In genomic region chr19:52336976-52337375, GRCh38 we compare ENCODE assay signal across 8 cellular contexts. TPM values are rescaled to one million over a fixed set of nuclear protein-coding genes. Genes with fewer than 3 reads are reported as not detected.
A peak's percentile ranks its signal among the peaks of the same experiment; 100 is the strongest.
DNase-seq lines count a peak whose midpoint lies in the region; ATAC-seq and TF ChIP-seq lines count a peak whose summit lies in the region.

No MANE protein-coding gene starts in this region.

- peaks cover 12 to 17% of the 10 kb centered on the region in 2 donors for H3K4me1 Mint-ChIP-seq in natural killer cell treated with Interleukin-12 subunit alpha and Interleukin-12 subunit beta and Interleukin-15 and Interleukin-18, amount 100 ng/mL, for 72 hours (ENCODE audit: low read depth in 2 of 2)

- no peaks in the 10 kb centered on the region for H3K36me3 ChIP-seq in endocrine pancreas (ENCODE audit: control insufficient read depth, insufficient read depth, low read length)

- peak overlapping the region; percentile 95 for H3K4me3 Mint-ChIP-seq in natural killer cell treated with Interleukin-12 subunit alpha and Interleukin-12 subunit beta and Interleukin-15 and Interleukin-18, amount 100 ng/mL, for 72 hours

- H3K4me1 ChIP-seq in endocrine pancreas (ENCODE audit: control insufficient read depth, insufficient read depth, low read length): no peaks in the 10 kb centered on the region

- no peak for TF ChIP-seq POLR2A in NB4 (IDR thresholded peaks at IDR 0.05; ENCODE audit: extremely low read depth, insufficient read length)

- peak overlapping the region; percentile 72 to 85 for H3K27ac Mint-ChIP-seq in natural killer cell treated with Interleukin-12 subunit alpha and Interleukin-12 subunit beta and Interleukin-15 and Interleukin-18, amount 100 ng/mL, for 72 hours

- peaks cover 34% of the 10 kb centered on the region for H3K36me3 Mint-ChIP-seq in natural killer cell treated with Interleukin-12 subunit alpha and Interleukin-12 subunit beta and Interleukin-15 and Interleukin-18, amount 100 ng/mL, for 72 hours

- no peak for TF ChIP-seq CTCF in C4-2B (conservative IDR thresholded peaks at IDR 0.05)
- no peak for TF ChIP-seq CTCF in NB4 (IDR thresholded peaks at IDR 0.05; ENCODE audit: low read depth, low read length)

- no peaks in the 10 kb centered on the region for H3K27me3 ChIP-seq in endocrine pancreas (ENCODE audit: control insufficient read depth, insufficient read depth, low read length)

- H3K27me3 Mint-ChIP-seq in natural killer cell treated with Interleukin-12 subunit alpha and Interleukin-12 subunit beta and Interleukin-15 and Interleukin-18, amount 100 ng/mL, for 72 hours: no peaks in the 10 kb centered on the region

- ATAC-seq in natural killer cell treated with Interleukin-12 subunit alpha and Interleukin-12 subunit beta and Interleukin-15 and Interleukin-18, amount 100 ng/mL, for 72 hours: no peak
- ATAC-seq in GM18502 (IDR thresholded peaks at IDR 0.05; ENCODE audit: poor library complexity, unreplicated experiment): no peak
- no peak for ATAC-seq in HG02642 (IDR thresholded peaks at IDR 0.05; ENCODE audit: poor library complexity, unreplicated experiment)

- peak overlapping the region; percentile 73 for H3K27ac ChIP-seq in C4-2B

- DNase-seq in NB4 (ENCODE audit: low read depth) (peak; percentile 60), NCI-H2171 (lab: John Stamatoyannopoulos, UW) (no peak), NCI-H1417 treated with DMSO at 0.1 percent for 48 hours (lab: John Stamatoyannopoulos, UW) (no peak)
- DNase-seq in natural killer cell treated with Interleukin-12 subunit alpha and Interleukin-12 subunit beta and Interleukin-15 and Interleukin-18, amount 100 ng/mL, for 72 hours (ENCODE audit: low spot score): no peak

- no peaks in the 10 kb centered on the region for H3K9me3 ChIP-seq in endocrine pancreas (ENCODE audit: control insufficient read depth, low read length)

- H3K9ac ChIP-seq in endocrine pancreas (ENCODE audit: control insufficient read depth, insufficient read depth, low read length): peak overlapping the region; percentile 79

- H3K4me3 ChIP-seq in NB4 (ENCODE audit: low read depth, low read length) (peak overlapping the region; percentile 90), endocrine pancreas (ENCODE audit: control insufficient read depth, insufficient read depth, low read length) (peak overlapping the region; percentile 35)

- H3K9me3 Mint-ChIP-seq in natural killer cell treated with Interleukin-12 subunit alpha and Interleukin-12 subunit beta and Interleukin-15 and Interleukin-18, amount 100 ng/mL, for 72 hours: peaks cover 11% of the 10 kb centered on the region

RNA-seq across cellular contexts. Expression of gene ZNF610, which starts 0.9 kb away (rescaled TPM):
- under 1 TPM; 0.36 to 0.74 TPM for total RNA-seq in natural killer cell treated with Interleukin-12 subunit alpha and Interleukin-12 subunit beta and Interleukin-15 and Interleukin-18, amount 100 ng/mL, for 72 hours

RNA-seq across cellular contexts. Expression of gene ZNF880, which starts 32.7 kb away (rescaled TPM):
- 10 to 100 TPM in 1 of 2 donors, 1 to 10 TPM in 1; 6.1 to 13.7 TPM for total RNA-seq in natural killer cell treated with Interleukin-12 subunit alpha and Interleukin-12 subunit beta and Interleukin-15 and Interleukin-18, amount 100 ng/mL, for 72 hours

RNA-seq across cellular contexts. Expression of gene ZNF480, which starts 40.0 kb away (rescaled TPM):
- total RNA-seq in natural killer cell treated with Interleukin-12 subunit alpha and Interleukin-12 subunit beta and Interleukin-15 and Interleukin-18, amount 100 ng/mL, for 72 hours: 10 to 100 TPM in 1 of 2 donors, 1 to 10 TPM in 1; 7.0 to 11.2 TPM
